Comparison of ENCODE assay signal across 1 cellular context in the genomic region with DNA sequence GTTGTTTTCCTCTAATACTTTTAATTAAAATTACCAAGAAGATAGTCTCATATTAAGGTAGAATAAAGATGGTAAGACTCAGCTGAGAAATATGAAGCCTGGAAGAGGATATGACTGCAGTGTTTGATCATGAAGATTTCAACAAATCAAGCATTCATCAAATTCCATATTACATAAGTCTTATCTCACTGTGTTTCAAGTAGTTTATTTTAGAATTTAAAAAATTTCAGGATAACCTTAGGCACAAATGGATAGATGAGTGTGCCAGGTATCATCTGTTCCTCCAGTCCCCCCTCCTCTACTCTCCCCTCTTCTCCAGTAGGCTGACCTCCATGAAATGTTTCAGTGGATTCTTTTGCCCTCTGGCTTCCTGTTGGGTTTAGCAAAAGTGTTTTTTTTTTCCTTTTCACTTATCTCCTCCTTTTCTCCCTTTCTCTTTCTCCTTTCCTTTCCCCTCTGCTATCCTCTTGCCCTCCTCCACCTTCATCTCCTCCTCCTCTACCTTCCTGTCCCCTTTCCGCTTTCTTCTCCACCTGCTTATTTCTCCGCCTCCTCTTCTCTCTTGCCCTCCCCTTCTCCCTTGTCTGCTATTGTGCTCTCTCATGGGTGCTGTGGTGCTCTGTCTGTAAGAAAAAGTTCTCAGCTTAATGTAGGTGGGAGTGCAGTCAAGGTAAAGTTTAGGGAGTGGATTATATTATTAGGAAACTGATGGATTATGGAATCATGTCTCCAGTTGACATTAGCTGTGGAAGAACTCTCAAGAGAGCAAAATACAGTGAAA.
TF ChIP-seq lines count a peak whose summit lies in the region.

No MANE protein-coding gene starts in this region.

TF ChIP-seq in SK-N-SH, 30 proteins besides CTCF, POLR2A, EP300 and RAD21 (continued from another document):
- TF ChIP-seq, protein P1, sequence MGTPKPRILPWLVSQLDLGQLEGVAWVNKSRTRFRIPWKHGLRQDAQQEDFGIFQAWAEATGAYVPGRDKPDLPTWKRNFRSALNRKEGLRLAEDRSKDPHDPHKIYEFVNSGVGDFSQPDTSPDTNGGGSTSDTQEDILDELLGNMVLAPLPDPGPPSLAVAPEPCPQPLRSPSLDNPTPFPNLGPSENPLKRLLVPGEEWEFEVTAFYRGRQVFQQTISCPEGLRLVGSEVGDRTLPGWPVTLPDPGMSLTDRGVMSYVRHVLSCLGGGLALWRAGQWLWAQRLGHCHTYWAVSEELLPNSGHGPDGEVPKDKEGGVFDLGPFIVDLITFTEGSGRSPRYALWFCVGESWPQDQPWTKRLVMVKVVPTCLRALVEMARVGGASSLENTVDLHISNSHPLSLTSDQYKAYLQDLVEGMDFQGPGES (IDR thresholded peaks at IDR 0.05; ENCODE audit: low read depth, low read length): no peak
- no peak for TF ChIP-seq RCOR1 (IDR thresholded peaks at IDR 0.05; ENCODE audit: low read length)
- TF ChIP-seq FOSL2 (IDR thresholded peaks at IDR 0.05; ENCODE audit: borderline replicate concordance, low read depth): peak; percentile 48; the same call in 1 of the 2 replicates
- TF ChIP-seq RXRA (IDR thresholded peaks at IDR 0.05; ENCODE audit: borderline replicate concordance, low read depth): no peak
- no peak for TF ChIP-seq ZBTB33 (IDR thresholded peaks at IDR 0.05; ENCODE audit: borderline replicate concordance, low read depth)
- no peak for TF ChIP-seq USF2 (IDR thresholded peaks at IDR 0.05; ENCODE audit: borderline replicate concordance, low read depth, low read length)
- TF ChIP-seq FOXM1 (IDR thresholded peaks at IDR 0.05; ENCODE audit: low read depth): no peak
- TF ChIP-seq SIN3A (IDR thresholded peaks at IDR 0.05; ENCODE audit: borderline replicate concordance, low read depth, low read length): no peak
- no peak for TF ChIP-seq RFX5 (IDR thresholded peaks at IDR 0.05; ENCODE audit: low read length)
- TF ChIP-seq MAX (IDR thresholded peaks at IDR 0.05; ENCODE audit: low read depth): no peak
- TF ChIP-seq MXI1 (IDR thresholded peaks at IDR 0.05; ENCODE audit: low read depth, low read length): no peak
- TF ChIP-seq, protein P2, sequence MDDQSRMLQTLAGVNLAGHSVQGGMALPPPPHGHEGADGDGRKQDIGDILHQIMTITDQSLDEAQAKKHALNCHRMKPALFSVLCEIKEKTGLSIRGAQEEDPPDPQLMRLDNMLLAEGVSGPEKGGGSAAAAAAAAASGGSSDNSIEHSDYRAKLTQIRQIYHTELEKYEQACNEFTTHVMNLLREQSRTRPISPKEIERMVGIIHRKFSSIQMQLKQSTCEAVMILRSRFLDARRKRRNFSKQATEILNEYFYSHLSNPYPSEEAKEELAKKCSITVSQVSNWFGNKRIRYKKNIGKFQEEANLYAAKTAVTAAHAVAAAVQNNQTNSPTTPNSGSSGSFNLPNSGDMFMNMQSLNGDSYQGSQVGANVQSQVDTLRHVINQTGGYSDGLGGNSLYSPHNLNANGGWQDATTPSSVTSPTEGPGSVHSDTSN (IDR thresholded peaks at IDR 0.05): peak; percentile 56
- no peak for TF ChIP-seq USF1 (IDR thresholded peaks at IDR 0.05; ENCODE audit: borderline replicate concordance, low read depth)
- TF ChIP-seq TEAD4 (IDR thresholded peaks at IDR 0.05; ENCODE audit: borderline replicate concordance, insufficient read depth): peak; percentile 78
- TF ChIP-seq TCF12 (IDR thresholded peaks at IDR 0.05): peak; percentile 54
- no peak for TF ChIP-seq CHD2 (IDR thresholded peaks at IDR 0.05; ENCODE audit: low read length, partially characterized antibody)
- TF ChIP-seq NRF1 (IDR thresholded peaks at IDR 0.05; ENCODE audit: low read depth, low read length): no peak
- no peak; the same call in 1 of the 2 replicates for TF ChIP-seq NFIC (IDR thresholded peaks at IDR 0.05; ENCODE audit: borderline replicate concordance)
- no peak for TF ChIP-seq EZH2phosphoT487 (IDR thresholded peaks at IDR 0.05; ENCODE audit: borderline replicate concordance, low read depth)
- peak; percentile 55; the same call in 1 of the 2 replicates for TF ChIP-seq JUND (IDR thresholded peaks at IDR 0.05)
- TF ChIP-seq SMC3 (IDR thresholded peaks at IDR 0.05; ENCODE audit: low read depth, low read length): no peak
- TF ChIP-seq ELF1 (IDR thresholded peaks at IDR 0.05): no peak
- TF ChIP-seq MEF2A (IDR thresholded peaks at IDR 0.05; ENCODE audit: borderline replicate concordance, low read depth): no peak
TF ChIP-seq in SK-N-SH: peak in this region for 5.
